In genomic region chr22:29206372-29207230, GRCh38 we compare ENCODE assay signal across 8 cellular contexts. TPM values are rescaled to one million over a fixed set of nuclear protein-coding genes. Genes with fewer than 3 reads are reported as not detected.
DNase-seq lines count a peak whose midpoint lies in the region; ATAC-seq and TF ChIP-seq lines count a peak whose summit lies in the region.

No MANE protein-coding gene starts in this region.

- peaks cover 5% of the 10 kb centered on the region for H3K79me1 ChIP-seq in neuronal stem cell (ENCODE audit: low read depth, low read length)

- TF ChIP-seq POLR2A in NB4 (IDR thresholded peaks at IDR 0.05; ENCODE audit: extremely low read depth, insufficient read length), result no peak

- peaks cover 28 to 54% of the 10 kb centered on the region in 2 donors for H3K4me1 ChIP-seq in neuronal stem cell (ENCODE audit: control insufficient read depth in 2 of 2, insufficient read depth in 1 of 2, low read depth in 1 of 2, low read length in 2 of 2)

- peaks cover 0 to 7% (median 0%) of the 10 kb centered on the region in 3 experiments for H3K27me3 ChIP-seq in neuronal stem cell (ENCODE audit: control insufficient read depth in 3 of 3, insufficient read depth in 3 of 3, low read depth in 1 of 3, low read length in 3 of 3)

- H4K91ac ChIP-seq in neuronal stem cell (ENCODE audit: low read depth, low read length, poor library complexity), result no peak overlapping the region

- H2BK15ac ChIP-seq in neuronal stem cell (ENCODE audit: low read length), result peak overlapping the region; percentile 68

- no peaks in the 10 kb centered on the region for H3K36me3 Mint-ChIP-seq in endothelial cell (ENCODE audit: low read depth, unreplicated experiment)

- H3K23ac ChIP-seq in neuronal stem cell (ENCODE audit: low read depth, low read length, poor library complexity), result peak overlapping the region; percentile 46

- ATAC-seq in HG02610 (IDR thresholded peaks at IDR 0.05; ENCODE audit: unreplicated experiment), result no peak
- ATAC-seq in left lobe of liver, result no peak

- H3K18ac ChIP-seq in neuronal stem cell (ENCODE audit: low read length), result peak overlapping the region; percentile 94

- H3K4me3 ChIP-seq in NB4 (ENCODE audit: low read depth, low read length) (peak overlapping the region; percentile 81), neuronal stem cell (ENCODE audit: low read length in 2 of 2) (peak overlapping the region; percentile 62 to 91)

- peak overlapping the region; percentile 78 for H3K27ac Mint-ChIP-seq in endothelial cell (ENCODE audit: unreplicated experiment)

- H2BK120ac ChIP-seq in neuronal stem cell (ENCODE audit: low read depth, low read length), result peak overlapping the region; percentile 50

- no peak overlapping the region for H4K8ac ChIP-seq in neuronal stem cell (ENCODE audit: low read depth, low read length)

- H3K27me3 Mint-ChIP-seq in endothelial cell (ENCODE audit: unreplicated experiment), result peaks cover 6% of the 10 kb centered on the region

- H3K4me3 Mint-ChIP-seq in endothelial cell (ENCODE audit: unreplicated experiment), result peak overlapping the region; percentile 92

- no peak overlapping the region for H3K4ac ChIP-seq in neuronal stem cell (ENCODE audit: low read length)

- WGBS in neuronal stem cell (ENCODE audit: extremely low coverage in 2 of 2, insufficient read length in 2 of 2, insufficient replicate concordance in 1 of 2), 2 donors, result no CpG with 5 or more reads among the region's 19 CpGs

- peaks cover 2 to 7% of the 10 kb centered on the region in 2 donors for H3K36me3 ChIP-seq in neuronal stem cell (replicated peaks in 1 of 2; ENCODE audit: control insufficient read depth in 2 of 2, insufficient read depth in 2 of 2, low read length in 2 of 2)

- peaks cover 0 to 3% of the 10 kb centered on the region in 2 donors for H3K9me3 ChIP-seq in neuronal stem cell (replicated peaks in 1 of 2; ENCODE audit: control insufficient read depth in 2 of 2, insufficient read depth in 1 of 2, low read depth in 1 of 2, low read length in 2 of 2)

- H2BK5ac ChIP-seq in neuronal stem cell (ENCODE audit: low read length), result peak overlapping the region; percentile 35

- peak overlapping the region; percentile 20 for H2AK5ac ChIP-seq in neuronal stem cell (ENCODE audit: low read depth, low read length)

- peak overlapping the region; percentile 24 for H3K27ac ChIP-seq in C4-2B
- peak overlapping the region; percentile 60 for H3K27ac ChIP-seq in neuronal stem cell (replicated peaks; ENCODE audit: low read length)

- peak overlapping the region; percentile 75 for H2AFZ ChIP-seq in neuronal stem cell (ENCODE audit: low read length)

- intact Hi-C loops in head of caudate nucleus (cut with DNase I), result no loop called here

- peak overlapping the region; percentile 31 for H3K14ac ChIP-seq in neuronal stem cell (ENCODE audit: low read length)

- TF ChIP-seq CTCF in C4-2B (conservative IDR thresholded peaks at IDR 0.05) (no peak), NB4 (IDR thresholded peaks at IDR 0.05; ENCODE audit: low read depth, low read length) (no peak), endothelial cell (IDR thresholded peaks at IDR 0.05; ENCODE audit: unreplicated experiment) (no peak)

- no peaks in the 10 kb centered on the region for H3K9me3 Mint-ChIP-seq in endothelial cell (ENCODE audit: unreplicated experiment)

- H3K4me2 ChIP-seq in neuronal stem cell (ENCODE audit: insufficient read depth, low read length, poor library complexity, severe bottlenecking), result peak overlapping the region; percentile 88

- H3K4me1 Mint-ChIP-seq in endothelial cell (ENCODE audit: unreplicated experiment), result peaks cover 27% of the 10 kb centered on the region

- H2BK12ac ChIP-seq in neuronal stem cell (ENCODE audit: low read length), result no peak overlapping the region

- DNase-seq in NB4 (ENCODE audit: low read depth) (no peak), endothelial cell (ENCODE audit: low spot score) (no peak), neuronal stem cell (ENCODE audit: low spot score) (peak; percentile 63), NCI-H146 treated with DMSO at 0.1 percent for 48 hours (lab: John Stamatoyannopoulos, UW; ENCODE audit: unreplicated experiment) (no peak), head of caudate nucleus (no peak), left lobe of liver (ENCODE audit: low spot score) (no peak)

- H3K9ac ChIP-seq in neuronal stem cell (ENCODE audit: low read depth, low read length, poor library complexity), result peak overlapping the region; percentile 93

RNA-seq across cellular contexts. Expression of gene EMID1, which starts 0.9 kb away (rescaled TPM):
- total RNA-seq in endothelial cell (ENCODE audit: unreplicated experiment) (25.5 TPM), left lobe of liver (1.3 TPM)
- 10.7 TPM for polyA plus RNA-seq in neuronal stem cell (2013, experiment 1 of 2)
- polyA plus RNA-seq in neuronal stem cell (2013, experiment 2 of 2), result 10.3 TPM

Comparison
In these comparisons a context has a peak if more than half of its experiments do, and no peak if none do; other contexts are left out.
1. RNA of gene EMID1, which starts 0.9 kb away (total RNA-seq): 25.5 TPM in endothelial cell (single experiment); 1.3 TPM in left lobe of liver (single experiment); every median in the first group is over 10 times any median in the second.